ENCODE assay signal across 1 cellular context in genomic region chr19:49889687-49890348, GRCh38.
TF ChIP-seq lines count a peak whose summit lies in the region.

No MANE protein-coding gene starts in this region.

TF ChIP-seq in K562, 482 proteins besides CTCF, POLR2A, EP300 and RAD21 (continued from another document and continues in another):
- TF ChIP-seq ZMIZ1 (IDR thresholded peaks at IDR 0.05; ENCODE audit: low read depth in 2 of 2, low read length in 2 of 2): 0 out of 4 replicates have a peak, but pooled peaks of 1 of the 2 experiments have one; percentile 20
- TF ChIP-seq CBFB (CRISPR knock-in tag; IDR thresholded peaks at IDR 0.05): peak; percentile 95
- TF ChIP-seq STAG1 (CRISPR knock-in tag; IDR thresholded peaks at IDR 0.05; ENCODE audit: borderline replicate concordance): peak; percentile 87
- no peak for TF ChIP-seq VEZF1 (CRISPR knock-in tag; IDR thresholded peaks at IDR 0.05)
- peak; percentile 93 for TF ChIP-seq NR2C2 (CRISPR knock-in tag; IDR thresholded peaks at IDR 0.05)
- TF ChIP-seq NR2C2 (tag; IDR thresholded peaks at IDR 0.05): peak; percentile 30; the same call in 1 of the 2 replicates
- TF ChIP-seq ZNF589 (CRISPR knock-in tag; IDR thresholded peaks at IDR 0.05; ENCODE audit: low read depth): peak; percentile 93
- TF ChIP-seq CSDE1 (IDR thresholded peaks at IDR 0.05): no peak; a peak in 1 of 4 replicates
- no peak for TF ChIP-seq MIER1 (IDR thresholded peaks at IDR 0.05; ENCODE audit: low read depth)
- peak; percentile 80 for TF ChIP-seq HMGN3 (IDR thresholded peaks at IDR 0.05; ENCODE audit: borderline replicate concordance, extremely low read depth, insufficient read length, low read depth, low read length)
- TF ChIP-seq SMARCE1 (IDR thresholded peaks at IDR 0.05): no peak
- TF ChIP-seq E2F1 (CRISPR knock-in tag; IDR thresholded peaks at IDR 0.05): peak; percentile 99
- no peak for TF ChIP-seq MCM5 (IDR thresholded peaks at IDR 0.05; ENCODE audit: low read depth)
- peak; percentile 76; the same call in 1 of the 2 replicates for TF ChIP-seq ZKSCAN1 (IDR thresholded peaks at IDR 0.05; ENCODE audit: low read depth, low read length)
- TF ChIP-seq ZNF175 (CRISPR knock-in tag; IDR thresholded peaks at IDR 0.05; ENCODE audit: low read depth): peak; percentile 29; the same call in 1 of the 2 replicates
- TF ChIP-seq PHF21A (IDR thresholded peaks at IDR 0.05; ENCODE audit: borderline replicate concordance, low read depth): peak; percentile 29; the same call in 1 of the 2 replicates
- no peak; the same call in 1 of the 2 replicates for TF ChIP-seq ZNF274 (IDR thresholded peaks at IDR 0.05; ENCODE audit: borderline replicate concordance, low read depth, low read length)
- peak in 1 of 2 experiments; percentile 81; a peak in 2 of 4 replicates for TF ChIP-seq TRIM24 (IDR thresholded peaks at IDR 0.05)
- no peak for TF ChIP-seq THRB (CRISPR knock-in tag; conservative IDR thresholded peaks at IDR 0.05)
- TF ChIP-seq ZSCAN32 (CRISPR knock-in tag; IDR thresholded peaks at IDR 0.05): no peak
- peak in 1 of 2 experiments; percentile 98; a peak in 2 of 3 replicates for TF ChIP-seq CBX3 (IDR thresholded peaks at IDR 0.05; ENCODE audit: borderline replicate concordance in 1 of 2, low read length in 2 of 2)
- peak in 2 of 3 experiments; percentile 20 to 64 for TF ChIP-seq YY1 (IDR thresholded peaks at IDR 0.05; ENCODE audit: borderline replicate concordance in 1 of 3, control insufficient read depth in 1 of 3, extremely low read depth in 1 of 3, insufficient read depth in 3 of 3, insufficient read length in 1 of 3, insufficient replicate concordance in 2 of 3, low read depth in 1 of 3, low read length in 2 of 3)
- no peak for TF ChIP-seq ZNF695 (CRISPR knock-in tag; IDR thresholded peaks at IDR 0.05)
- TF ChIP-seq ATF7 (IDR thresholded peaks at IDR 0.05): peak; percentile 87
- peak; percentile 100 for TF ChIP-seq MAX (CRISPR knock-in tag; IDR thresholded peaks at IDR 0.05)
- TF ChIP-seq HDGF (IDR thresholded peaks at IDR 0.05): no peak
- no peak for TF ChIP-seq GTF3C2 (IDR thresholded peaks at IDR 0.05; ENCODE audit: borderline replicate concordance, extremely low read depth, insufficient read length)
- peak; percentile 42; the same call in 1 of the 2 replicates for TF ChIP-seq SAFB (IDR thresholded peaks at IDR 0.05; ENCODE audit: borderline replicate concordance, low read depth, low read length)
- TF ChIP-seq MCM7 (IDR thresholded peaks at IDR 0.05): no peak
- no peak for TF ChIP-seq HMG20A (CRISPR knock-in tag; conservative IDR thresholded peaks at IDR 0.05)
- peak; percentile 98 for TF ChIP-seq ZNF592 (IDR thresholded peaks at IDR 0.05)
- no peak for TF ChIP-seq ZNF280A (IDR thresholded peaks at IDR 0.05; ENCODE audit: low read depth, partially characterized antibody)
- no peak; the same call in 1 of the 2 replicates for TF ChIP-seq ZBTB12 (CRISPR knock-in tag; IDR thresholded peaks at IDR 0.05)
- TF ChIP-seq TCF7 (IDR thresholded peaks at IDR 0.05; ENCODE audit: borderline replicate concordance): no peak; the same call in 1 of the 2 replicates
- peak; percentile 99 for TF ChIP-seq ZNF282 (CRISPR knock-in tag; IDR thresholded peaks at IDR 0.05)
- TF ChIP-seq CHCHD3 (CRISPR knock-in tag; IDR thresholded peaks at IDR 0.05): no peak
- peak in 1 of 2 experiments; percentile 81; a peak in 1 of 4 replicates for TF ChIP-seq UBTF (IDR thresholded peaks at IDR 0.05; ENCODE audit: borderline replicate concordance in 1 of 2, low read depth in 2 of 2, low read length in 2 of 2)
